26 cellular contexts compared by ENCODE assay signal in the genomic region with DNA sequence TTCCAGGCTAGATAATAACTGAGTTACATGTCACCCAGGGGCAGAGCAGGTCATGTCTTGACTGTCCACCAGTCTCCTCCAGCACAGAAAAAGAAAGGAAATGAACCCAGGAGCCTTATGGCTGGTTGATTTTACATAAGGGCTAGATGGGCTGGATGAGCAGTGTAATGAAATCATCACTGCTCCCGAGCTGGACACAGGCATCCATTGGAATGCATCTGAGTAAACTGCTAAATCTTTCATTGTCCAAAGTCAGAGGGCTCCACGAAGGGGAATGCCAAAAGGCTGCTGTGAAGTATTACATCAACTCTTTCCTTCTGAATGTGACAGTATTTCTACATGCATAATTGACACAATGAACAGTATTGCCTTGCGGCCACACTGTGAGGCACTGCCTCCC. TPM values are rescaled to one million over a fixed set of nuclear protein-coding genes. Genes with fewer than 3 reads are reported as not detected.
DNase-seq lines count a peak whose midpoint lies in the region; ATAC-seq, FAIRE-seq and TF ChIP-seq lines count a peak whose summit lies in the region.
"Had no signal": no experiment of that assay in that cellular context is flagged by ENCODE, and none has a peak within 500 bp of the region (broad histone marks: within the 10 kb centered on the region; RNA-seq: fewer than 3 reads in every experiment).

No MANE protein-coding gene starts in this region.

- H4K8ac ChIP-seq in trophoblast cell (ENCODE audit: low read depth, low read length), result no peak overlapping the region

- H3K9me3 Mint-ChIP-seq in activated naive CD8-positive, alpha-beta T cell treated with anti-CD3 and anti-CD28 coated beads, Interleukin-2, amount 50 U/mL, for 24 hours, result no peaks in the 10 kb centered on the region
- H3K9me3 Mint-ChIP-seq: activated CD4-positive, alpha-beta T cell treated with anti-CD3 and anti-CD28 coated beads, Interleukin-2, amount 10 ng/mL, durations not matched to agents 24 days and 14 days; T-helper 1 cell treated with Interleukin-12 subunit alpha and Interleukin-12 subunit beta and Interleukin-4 antibody, amounts not matched to agents 30 μg/mL and 1 μg/mL, for 36 hours had no signal

- H3K79me1 ChIP-seq in trophoblast cell (ENCODE audit: low read length), result no peaks in the 10 kb centered on the region

- no CpG with 5 or more reads among the region's 3 CpGs for WGBS in trophoblast cell (ENCODE audit: extremely low coverage, insufficient coverage, insufficient read length)

- H3K79me2 ChIP-seq in trophoblast cell (ENCODE audit: control insufficient read depth, insufficient read depth, low read length, poor library complexity), result no peaks in the 10 kb centered on the region

- H3K27me3 Mint-ChIP-seq in activated naive CD8-positive, alpha-beta T cell treated with anti-CD3 and anti-CD28 coated beads, Interleukin-2, amount 50 U/mL, for 24 hours, result peaks cover 12% of the 10 kb centered on the region

- no peak overlapping the region for H3K4ac ChIP-seq in trophoblast cell (ENCODE audit: low read depth, low read length)

- H3K14ac ChIP-seq in trophoblast cell (ENCODE audit: low read length), result no peak overlapping the region

- H3K36me3 ChIP-seq in trophoblast cell (ENCODE audit: control insufficient read depth in 1 of 2, insufficient read depth in 2 of 2, low read length in 2 of 2), result no peaks in the 10 kb centered on the region
- H3K36me3 ChIP-seq: esophagus squamous epithelium, Peyer's patch, right lobe of liver, SJSA1, upper lobe of left lung had no signal

- H2BK120ac ChIP-seq in trophoblast cell (ENCODE audit: insufficient read depth, low read length, poor library complexity), result no peak overlapping the region

- no peak overlapping the region for H3K27ac ChIP-seq in trophoblast cell (ENCODE audit: low read depth, low read length)
- H3K27ac ChIP-seq: esophagus squamous epithelium, Peyer's patch, right lobe of liver, SJSA1, upper lobe of left lung had no signal

- no peaks in the 10 kb centered on the region for H3K9me3 ChIP-seq in trophoblast cell (ENCODE audit: insufficient read depth, low read depth, low read length)
- H3K9me3 ChIP-seq: esophagus squamous epithelium, Peyer's patch, right lobe of liver, SJSA1, upper lobe of left lung had no signal

- H2BK12ac ChIP-seq in trophoblast cell (ENCODE audit: low read length), result no peak overlapping the region

- no peak overlapping the region for H3K18ac ChIP-seq in trophoblast cell (ENCODE audit: low read length)

- H2AK5ac ChIP-seq in trophoblast cell (ENCODE audit: low read length), result no peak overlapping the region

- H3K4me2 ChIP-seq in trophoblast cell (ENCODE audit: low read length), result no peak overlapping the region
- H3K4me2 ChIP-seq: GM23338 had no signal

- no peak overlapping the region for H4K91ac ChIP-seq in trophoblast cell (ENCODE audit: low read depth, low read length)

- H3K27ac Mint-ChIP-seq in activated naive CD8-positive, alpha-beta T cell treated with anti-CD3 and anti-CD28 coated beads, Interleukin-2, amount 50 U/mL, for 24 hours, result no peak overlapping the region
- H3K27ac Mint-ChIP-seq: activated CD4-positive, alpha-beta T cell treated with anti-CD3 and anti-CD28 coated beads, Interleukin-2, amount 10 ng/mL, durations not matched to agents 24 days and 14 days; activated naive CD4-positive, alpha-beta T cell treated with anti-CD3 and anti-CD28 coated beads, Interleukin-2, amount 50 U/mL, for 72 hours; GM23338; naive thymus-derived CD8-positive, alpha-beta T cell; T-helper 1 cell treated with Interleukin-12 subunit alpha and Interleukin-12 subunit beta and Interleukin-4 antibody, amounts not matched to agents 30 μg/mL and 1 μg/mL, for 36 hours had no signal

- H2AFZ ChIP-seq in trophoblast cell (ENCODE audit: insufficient read depth, low read length, poor library complexity), result no peak overlapping the region
- H2AFZ ChIP-seq: GM23338 had no signal

- peaks cover 0 to 2% of the 10 kb centered on the region in 2 experiments for H3K4me1 ChIP-seq in trophoblast cell (ENCODE audit: control insufficient read depth in 1 of 2, insufficient read depth in 2 of 2, low read length in 2 of 2)
- H3K4me1 ChIP-seq: esophagus squamous epithelium, Peyer's patch, right lobe of liver, upper lobe of left lung had no signal

- no peaks in the 10 kb centered on the region for H3K36me3 Mint-ChIP-seq in activated naive CD8-positive, alpha-beta T cell treated with anti-CD3 and anti-CD28 coated beads, Interleukin-2, amount 50 U/mL, for 24 hours (ENCODE audit: low read depth)
- H3K36me3 Mint-ChIP-seq: naive thymus-derived CD8-positive, alpha-beta T cell had no signal

- H3K9ac ChIP-seq in trophoblast cell (ENCODE audit: low read length), result peak overlapping the region; percentile 9

- in situ Hi-C loops in Caki2 (cut with HindIII; ENCODE audit: low pct_unique_long_range_greater_than_20kb, low sequenced_read_pairs) (no loop called here), GM13976 (cut with MboI; ENCODE audit: low sequenced_read_pairs, unreplicated experiment) (no loop called here)

- DNase-seq in Caki2 (ENCODE audit: low read depth), result peak; percentile 73
- peak; percentile 61 for DNase-seq in fibroblast of mammary gland (ENCODE audit: low read depth)
- peak; percentile 47 to 71 for DNase-seq in trophoblast cell
- no peak for DNase-seq in stimulated activated naive CD8-positive, alpha-beta T cell treated with anti-CD3 and anti-CD28 coated beads, Interleukin-15, Interleukin-2, amounts not matched to agents 100 U/mL and 50 U/mL, for 24 hours
- no peak for DNase-seq in GM12892 (ENCODE audit: insufficient read length)
- DNase-seq in activated naive CD8-positive, alpha-beta T cell treated with anti-CD3 and anti-CD28 coated beads, Interleukin-2, amount 50 U/mL, for 24 hours, result no peak
- no peak for DNase-seq in GM13976 (ENCODE audit: low spot score)
- DNase-seq: ACHN; activated CD4-positive, alpha-beta T cell treated with anti-CD3 and anti-CD28 coated beads, Interleukin-2, amount 10 ng/mL, durations not matched to agents 24 days and 14 days; effector memory CD4-positive, alpha-beta T cell; esophagus squamous epithelium; GF-D8; naive thymus-derived CD8-positive, alpha-beta T cell; NCI-H1436 treated with DMSO at 0.1 percent for 48 hours; NCI-H524; Peyer's patch; right lobe of liver; stimulated activated CD4-positive, alpha-beta T cell treated with anti-CD3 and anti-CD28 coated beads, Interleukin-15, amount 100 ng/mL, for 24 hours; upper lobe of left lung had no signal

- H3K23ac ChIP-seq in trophoblast cell (ENCODE audit: low read length), result no peak overlapping the region

- no peak for TF ChIP-seq POLR2A in GM12892 (IDR thresholded peaks at IDR 0.05; ENCODE audit: low read depth, low read length)

- H2BK5ac ChIP-seq in trophoblast cell (ENCODE audit: low read depth, low read length, poor library complexity), result no peak overlapping the region

- H4K12ac ChIP-seq in trophoblast cell (ENCODE audit: low read depth, low read length), result no peak overlapping the region

- no peak for FAIRE-seq in GM12892 (lab: Jason Lieb, UNC)
- FAIRE-seq: GM12878 had no signal

- no peaks in the 10 kb centered on the region for H3K27me3 ChIP-seq in trophoblast cell (ENCODE audit: insufficient read depth, low read length)
- H3K27me3 ChIP-seq: esophagus squamous epithelium, Peyer's patch, right lobe of liver, SJSA1, upper lobe of left lung had no signal

- no peak overlapping the region for H3K4me3 ChIP-seq in fibroblast of mammary gland (ENCODE audit: control insufficient read depth, low read depth, low read length)
- no peak overlapping the region for H3K4me3 ChIP-seq in trophoblast cell (ENCODE audit: low read depth, low read length)
- H3K4me3 ChIP-seq: esophagus squamous epithelium, GM12878, GM23338, Peyer's patch, right lobe of liver, SJSA1, upper lobe of left lung had no signal

- no peaks in the 10 kb centered on the region for H3K4me1 Mint-ChIP-seq in activated naive CD8-positive, alpha-beta T cell treated with anti-CD3 and anti-CD28 coated beads, Interleukin-2, amount 50 U/mL, for 24 hours
- H3K4me1 Mint-ChIP-seq: activated CD4-positive, alpha-beta T cell treated with anti-CD3 and anti-CD28 coated beads, Interleukin-2, amount 10 ng/mL, durations not matched to agents 24 days and 14 days; GM23338; naive thymus-derived CD8-positive, alpha-beta T cell had no signal

- peak; percentile 88 for ATAC-seq in SK-N-SH treated with all-trans-retinoic acid at 6 μM for 48 hours
- no peak for ATAC-seq in stimulated activated naive CD8-positive, alpha-beta T cell treated with anti-CD3 and anti-CD28 coated beads, Interleukin-15, Interleukin-2, amounts not matched to agents 100 U/mL and 50 U/mL, for 24 hours
- ATAC-seq in activated naive CD8-positive, alpha-beta T cell treated with anti-CD3 and anti-CD28 coated beads, Interleukin-2, amount 50 U/mL, for 24 hours, result no peak
- ATAC-seq: activated naive CD4-positive, alpha-beta T cell treated with anti-CD3 and anti-CD28 coated beads, Interleukin-2, amount 50 U/mL, for 72 hours; GM12878; GM23338; left lobe of liver; naive thymus-derived CD8-positive, alpha-beta T cell; right lobe of liver had no signal

- TF ChIP-seq CTCF in fibroblast of mammary gland (conservative IDR thresholded peaks at IDR 0.05; ENCODE audit: control insufficient read depth, insufficient read depth, low read depth, low read length) (no peak), GM13976 (IDR thresholded peaks at IDR 0.05; ENCODE audit: borderline replicate concordance, control extremely low read depth, extremely low read depth, insufficient read depth, missing control alignments) (no peak)

- no peak overlapping the region for H3K4me3 Mint-ChIP-seq in activated naive CD8-positive, alpha-beta T cell treated with anti-CD3 and anti-CD28 coated beads, Interleukin-2, amount 50 U/mL, for 24 hours
- H3K4me3 Mint-ChIP-seq: activated CD4-positive, alpha-beta T cell treated with anti-CD3 and anti-CD28 coated beads, Interleukin-2, amount 10 ng/mL, durations not matched to agents 24 days and 14 days; GM23338; naive thymus-derived CD8-positive, alpha-beta T cell; T-helper 1 cell treated with Interleukin-12 subunit alpha and Interleukin-12 subunit beta and Interleukin-4 antibody, amounts not matched to agents 30 μg/mL and 1 μg/mL, for 36 hours had no signal

RNA-seq across cellular contexts. Expression of gene TSPAN11, which starts 30.1 kb away (rescaled TPM):
- not detected in 2 replicates for total RNA-seq in Caki2 (2014; rRNA removed; shearing (Covaris generic); ENCODE audit: low replicate concordance)
- polyA plus RNA-seq in trophoblast cell (2013), result 1.1 TPM in 2 replicates
- 1.4 TPM for polyA plus RNA-seq in GM12892 (2012; ENCODE audit: missing spikeins)
- total RNA-seq: activated CD4-positive, alpha-beta T cell treated with anti-CD3 and anti-CD28 coated beads, Interleukin-2, amount 10 ng/mL, durations not matched to agents 24 days and 14 days; activated naive CD4-positive, alpha-beta T cell treated with anti-CD3 and anti-CD28 coated beads, Interleukin-2, amount 50 U/mL, for 72 hours; naive thymus-derived CD8-positive, alpha-beta T cell had no signal
- polyA plus RNA-seq: naive thymus-derived CD8-positive, alpha-beta T cell had no signal

Comparison
In these comparisons a context has a peak if more than half of its experiments do, and no peak if none do; other contexts are left out.
1. DNase-seq: peak in Caki2 (single experiment), fibroblast of mammary gland (single experiment) and trophoblast cell (2 of 2); none in stimulated activated naive CD8-positive, alpha-beta T cell treated with anti-CD3 and anti-CD28 coated beads, Interleukin-15, Interleukin-2, amounts not matched to agents 100 U/mL and 50 U/mL, for 24 hours (single experiment), GM12892 (single experiment), activated naive CD8-positive, alpha-beta T cell treated with anti-CD3 and anti-CD28 coated beads, Interleukin-2, amount 50 U/mL, for 24 hours (single experiment) and GM13976 (single experiment).